Comparison of ENCODE assay signal across 16 cellular contexts in genomic region chr15:34055868-34056595, GRCh38. TPM values are rescaled to one million over a fixed set of nuclear protein-coding genes. Genes with fewer than 3 reads are reported as not detected.
DNase-seq lines count a peak whose midpoint lies in the region; FAIRE-seq and TF ChIP-seq lines count a peak whose summit lies in the region.
"Had no signal": no experiment of that assay in that cellular context is flagged by ENCODE, and none has a peak within 500 bp of the region (broad histone marks: within the 10 kb centered on the region; RNA-seq: fewer than 3 reads in every experiment).

No MANE protein-coding gene starts in this region.

- peaks cover 11% of the 10 kb centered on the region for H3K27me3 Mint-ChIP-seq in activated T-helper 2 cell treated with anti-CD3 and anti-CD28 coated beads, Interferon-gamma antibody, Interleukin-2, Interleukin-4, amounts not matched to agents 10 μg/mL and 5 μg/mL and 100 μg/mL, durations not matched to agents 14 hours and 24 hours and 36 hours (ENCODE audit: low read depth)
- H3K27me3 Mint-ChIP-seq in activated naive CD4-positive, alpha-beta T cell treated with anti-CD3 and anti-CD28 coated beads, Interleukin-2, amount 10 ng/mL, durations not matched to agents 7 days and 5 days, result peaks cover 12% of the 10 kb centered on the region

- WGBS in mesodermal cell (ENCODE audit: insufficient coverage in 2 of 2), 2 experiments, result 83 to 100% methylated on average over 1 of the region's 3 CpGs

- no peak overlapping the region for H3K4me3 ChIP-seq in AG04450 (ENCODE audit: low read depth, low read length)
- H3K4me3 ChIP-seq in mesodermal cell (ENCODE audit: extremely low read depth, insufficient read depth, low read length, poor library complexity, severe bottlenecking), result no peak overlapping the region

- H3K4me3 Mint-ChIP-seq in activated T-helper 2 cell treated with anti-CD3 and anti-CD28 coated beads, Interferon-gamma antibody, Interleukin-2, Interleukin-4, amounts not matched to agents 10 μg/mL and 5 μg/mL and 100 μg/mL, durations not matched to agents 14 hours and 24 hours and 36 hours (ENCODE audit: low read depth), result no peak overlapping the region
- no peak overlapping the region for H3K4me3 Mint-ChIP-seq in activated naive CD4-positive, alpha-beta T cell treated with anti-CD3 and anti-CD28 coated beads, Interleukin-2, amount 10 ng/mL, durations not matched to agents 7 days and 5 days
- H3K4me3 Mint-ChIP-seq: activated CD4-positive, alpha-beta T cell treated with anti-CD3 and anti-CD28 coated beads, Interleukin-2, amount 10 ng/mL, durations not matched to agents 24 days and 14 days; CD8-positive, alpha-beta memory T cell; neural crest cell had no signal

- intact Hi-C loops in activated T-helper 2 cell treated with anti-CD3 and anti-CD28 coated beads, Interferon-gamma antibody, Interleukin-2, Interleukin-4, amounts not matched to agents 10 μg/mL and 5 μg/mL and 100 μg/mL, durations not matched to agents 14 hours and 24 hours and 36 hours (cut with micrococcal nuclease), result no loop called here

- CTCF ChIA-PET in AG04450 (lab: Charles Lee), result interaction anchor here (0.6 kb wide), 1 partner anchor 898 kb away, joined by 3 read pairs; no protein-coding TSS in a partner anchor
- CTCF ChIA-PET in activated naive CD4-positive, alpha-beta T cell treated with anti-CD3 and anti-CD28 coated beads, Interleukin-2, amount 10 ng/mL, durations not matched to agents 7 days and 5 days (lab: Charles Lee), result no interaction called here
- CTCF ChIA-PET in GM10248 (lab: Yijun Ruan, JAX), result interaction anchor here (0.9 to 1.9 kb wide), 2 partner anchors 8 to 10 kb away, joined by 3 to 7 read pairs; no protein-coding TSS in a partner anchor

- no peak overlapping the region for H3K27ac Mint-ChIP-seq in activated T-helper 2 cell treated with anti-CD3 and anti-CD28 coated beads, Interferon-gamma antibody, Interleukin-2, Interleukin-4, amounts not matched to agents 10 μg/mL and 5 μg/mL and 100 μg/mL, durations not matched to agents 14 hours and 24 hours and 36 hours
- H3K27ac Mint-ChIP-seq in activated naive CD4-positive, alpha-beta T cell treated with anti-CD3 and anti-CD28 coated beads, Interleukin-2, amount 10 ng/mL, durations not matched to agents 7 days and 5 days, result no peak overlapping the region
- H3K27ac Mint-ChIP-seq: activated CD4-positive, alpha-beta T cell treated with anti-CD3 and anti-CD28 coated beads, Interleukin-2, amount 10 ng/mL, durations not matched to agents 24 days and 14 days had no signal

- H3K27ac ChIP-seq in AG04450 (ENCODE audit: low read depth, low read length), result peak overlapping the region; percentile 92
- H3K27ac ChIP-seq in mesodermal cell (ENCODE audit: low read depth, low read length, severe bottlenecking), result peak overlapping the region; percentile 68

- no peaks in the 10 kb centered on the region for H3K27me3 ChIP-seq in AG04450 (ENCODE audit: control insufficient read depth, insufficient read depth, low read length)

- DNase-seq in AG04450 (ENCODE audit: low read depth, low spot score) (peak; percentile 50), HTR-8/SVneo (ENCODE audit: insufficient read length, low spot score) (peak; percentile 48), dedifferentiated amniotic fluid mesenchymal stem cell (ENCODE audit: extremely low spot score) (peak; percentile 81), GM10248 (ENCODE audit: extremely low spot score) (no peak)
- no peak for DNase-seq in activated T-helper 2 cell treated with anti-CD3 and anti-CD28 coated beads, Interferon-gamma antibody, Interleukin-2, Interleukin-4, amounts not matched to agents 10 μg/mL and 5 μg/mL and 100 μg/mL, durations not matched to agents 14 hours and 24 hours and 36 hours (ENCODE audit: low spot score)
- DNase-seq in stimulated activated CD4-positive, alpha-beta T cell treated with anti-CD3 and anti-CD28 coated beads, Interleukin-4, amount 100 ng/mL, for 4 hours, result no peak
- no peak for DNase-seq in activated naive CD4-positive, alpha-beta T cell treated with anti-CD3 and anti-CD28 coated beads, Interleukin-2, amount 10 ng/mL, durations not matched to agents 7 days and 5 days
- DNase-seq: activated CD4-positive, alpha-beta T cell treated with anti-CD3 and anti-CD28 coated beads, Interleukin-2, amount 10 ng/mL, durations not matched to agents 24 days and 14 days; activated effector memory CD4-positive, alpha-beta T cell treated with anti-CD3 and anti-CD28 coated beads, Interleukin-2, amount 50 U/mL, for 16 hours; CD8-positive, alpha-beta memory T cell; effector CD4-positive, alpha-beta T cell; NCI-H1092; NCI-H774; stimulated activated naive CD4-positive, alpha-beta T cell treated with Interleukin-2 at 50 U/mL for 16 hours had no signal

- H3K4me1 Mint-ChIP-seq in activated T-helper 2 cell treated with anti-CD3 and anti-CD28 coated beads, Interferon-gamma antibody, Interleukin-2, Interleukin-4, amounts not matched to agents 10 μg/mL and 5 μg/mL and 100 μg/mL, durations not matched to agents 14 hours and 24 hours and 36 hours (ENCODE audit: low read depth), result no peaks in the 10 kb centered on the region
- no peaks in the 10 kb centered on the region for H3K4me1 Mint-ChIP-seq in activated naive CD4-positive, alpha-beta T cell treated with anti-CD3 and anti-CD28 coated beads, Interleukin-2, amount 10 ng/mL, durations not matched to agents 7 days and 5 days
- H3K4me1 Mint-ChIP-seq: activated CD4-positive, alpha-beta T cell treated with anti-CD3 and anti-CD28 coated beads, Interleukin-2, amount 10 ng/mL, durations not matched to agents 24 days and 14 days; CD8-positive, alpha-beta memory T cell; neural crest cell had no signal

- H3K9me3 ChIP-seq in AG04450 (ENCODE audit: control insufficient read depth, insufficient read depth, low read length) (no peaks in the 10 kb centered on the region), mesodermal cell (ENCODE audit: control insufficient read depth, low read length) (peaks cover 13% of the 10 kb centered on the region)

- no peaks in the 10 kb centered on the region for H3K4me1 ChIP-seq in mesodermal cell (ENCODE audit: control insufficient read depth, insufficient read depth, low read length, poor library complexity, severe bottlenecking)

- POLR2A ChIA-PET in AG04450 (lab: Yijun Ruan, JAX), result interaction anchor here (1.0 kb wide), 1 partner anchor 8 kb away, joined by 3 read pairs; no protein-coding TSS in a partner anchor
- POLR2A ChIA-PET in GM10248 (lab: Yijun Ruan, JAX), result no interaction called here

- FAIRE-seq in HTR-8/SVneo (lab: Jason Lieb, UNC), result no peak

- H3K9me3 Mint-ChIP-seq in activated T-helper 2 cell treated with anti-CD3 and anti-CD28 coated beads, Interferon-gamma antibody, Interleukin-2, Interleukin-4, amounts not matched to agents 10 μg/mL and 5 μg/mL and 100 μg/mL, durations not matched to agents 14 hours and 24 hours and 36 hours, result peaks cover 16% of the 10 kb centered on the region
- H3K9me3 Mint-ChIP-seq in activated naive CD4-positive, alpha-beta T cell treated with anti-CD3 and anti-CD28 coated beads, Interleukin-2, amount 10 ng/mL, durations not matched to agents 7 days and 5 days, result peaks cover 13% of the 10 kb centered on the region

- peaks cover 8% of the 10 kb centered on the region for H3K36me3 Mint-ChIP-seq in activated T-helper 2 cell treated with anti-CD3 and anti-CD28 coated beads, Interferon-gamma antibody, Interleukin-2, Interleukin-4, amounts not matched to agents 10 μg/mL and 5 μg/mL and 100 μg/mL, durations not matched to agents 14 hours and 24 hours and 36 hours (ENCODE audit: low read depth)
- peaks cover 7% of the 10 kb centered on the region for H3K36me3 Mint-ChIP-seq in activated naive CD4-positive, alpha-beta T cell treated with anti-CD3 and anti-CD28 coated beads, Interleukin-2, amount 10 ng/mL, durations not matched to agents 7 days and 5 days

- no peaks in the 10 kb centered on the region for H3K36me3 ChIP-seq in mesodermal cell (ENCODE audit: control insufficient read depth, insufficient read depth, low read length)

- TF ChIP-seq CTCF in AG04450 (IDR thresholded peaks at IDR 0.05; ENCODE audit: low read depth, low read length) (no peak), GM10248 (IDR thresholded peaks at IDR 0.05; ENCODE audit: control extremely low read depth, extremely low read depth, low read depth, missing control alignments) (no peak)

RNA-seq across cellular contexts. Expression of gene AVEN, which starts 17.0 kb away (rescaled TPM):
- polyA plus RNA-seq in AG04450 (2011; rRNA removed), result 20.6 and 22.2 TPM in 2 replicates
- polyA minus RNA-seq in AG04450 (2011; rRNA and poly(A)+ RNA removed), result 5.3 and 7.8 TPM in 2 replicates
- polyA plus RNA-seq in mesodermal cell (2013, experiment 1 of 2), result 15.3 TPM
- 14.6 TPM for polyA plus RNA-seq in mesodermal cell (2013, experiment 2 of 2)
- 19.4 and 19.8 TPM in 2 replicates for total RNA-seq in activated T-helper 2 cell treated with anti-CD3 and anti-CD28 coated beads, Interferon-gamma antibody, Interleukin-2, Interleukin-4, amounts not matched to agents 10 μg/mL and 5 μg/mL and 100 μg/mL, durations not matched to agents 14 hours and 24 hours and 36 hours

RNA-seq across cellular contexts. Expression of gene EMC7, which starts 45.6 kb away (rescaled TPM):
- 86.9 and 116 TPM in 2 replicates for polyA plus RNA-seq in AG04450 (2011; rRNA removed)
- polyA minus RNA-seq in AG04450 (2011; rRNA and poly(A)+ RNA removed), result 17.4 and 20.6 TPM in 2 replicates
- 78.1 TPM for polyA plus RNA-seq in mesodermal cell (2013, experiment 1 of 2)
- polyA plus RNA-seq in mesodermal cell (2013, experiment 2 of 2), result 79.5 TPM
- 66.8 and 68.0 TPM in 2 replicates for total RNA-seq in activated T-helper 2 cell treated with anti-CD3 and anti-CD28 coated beads, Interferon-gamma antibody, Interleukin-2, Interleukin-4, amounts not matched to agents 10 μg/mL and 5 μg/mL and 100 μg/mL, durations not matched to agents 14 hours and 24 hours and 36 hours

RNA-seq across cellular contexts. Expression of gene PGBD4, which starts 45.9 kb away (rescaled TPM):
- 1.6 and 2.2 TPM in 2 replicates for polyA plus RNA-seq in AG04450 (2011; rRNA removed)
- 1.9 and 2.7 TPM in 2 replicates for polyA minus RNA-seq in AG04450 (2011; rRNA and poly(A)+ RNA removed)
- 0.63 TPM for polyA plus RNA-seq in mesodermal cell (2013, experiment 1 of 2)
- 0.56 TPM for polyA plus RNA-seq in mesodermal cell (2013, experiment 2 of 2)
- total RNA-seq in activated T-helper 2 cell treated with anti-CD3 and anti-CD28 coated beads, Interferon-gamma antibody, Interleukin-2, Interleukin-4, amounts not matched to agents 10 μg/mL and 5 μg/mL and 100 μg/mL, durations not matched to agents 14 hours and 24 hours and 36 hours, result 3.4 and 3.7 TPM in 2 replicates

Comparison
In these comparisons a context has a peak if more than half of its experiments do, and no peak if none do; other contexts are left out.
1. DNase-seq: peak in AG04450 (single experiment), HTR-8/SVneo (single experiment) and dedifferentiated amniotic fluid mesenchymal stem cell (single experiment); none in activated T-helper 2 cell treated with anti-CD3 and anti-CD28 coated beads, Interferon-gamma antibody, Interleukin-2, Interleukin-4, amounts not matched to agents 10 μg/mL and 5 μg/mL and 100 μg/mL, durations not matched to agents 14 hours and 24 hours and 36 hours (single experiment), stimulated activated CD4-positive, alpha-beta T cell treated with anti-CD3 and anti-CD28 coated beads, Interleukin-4, amount 100 ng/mL, for 4 hours (0 of 2), activated naive CD4-positive, alpha-beta T cell treated with anti-CD3 and anti-CD28 coated beads, Interleukin-2, amount 10 ng/mL, durations not matched to agents 7 days and 5 days (single experiment) and GM10248 (single experiment).